Comparison of ENCODE assay signal across 1 cellular context in genomic region chr5:134905246-134905996, GRCh38.
TF ChIP-seq lines count a peak whose summit lies in the region.

No MANE protein-coding gene starts in this region.

TF ChIP-seq in H1, 55 proteins besides CTCF, POLR2A, EP300 and RAD21:
- TF ChIP-seq PHF8 (conservative IDR thresholded peaks at IDR 0.05; ENCODE audit: low read depth, low read length) (peak; percentile 83), TAF7 (optimal IDR thresholded peaks at IDR 0.05; ENCODE audit: borderline replicate concordance, low read depth, low read length) (no peak), CEBPB (IDR thresholded peaks at IDR 0.05; ENCODE audit: low read depth, low read length) (no peak), ASH2L (IDR thresholded peaks at IDR 0.05; ENCODE audit: low read length) (peak; percentile 48), EZH2 (IDR thresholded peaks at IDR 0.05; ENCODE audit: low read depth, low read length, severe bottlenecking) (peak; percentile 18), POLR2AphosphoS5 (IDR thresholded peaks at IDR 0.05; ENCODE audit: low read depth, low read length) (no peak; the same call in 1 of the 2 replicates), E2F6 (IDR thresholded peaks at IDR 0.05) (0 out of 2 replicates have a peak, but pooled peaks have one; percentile 25), KDM4A (IDR thresholded peaks at IDR 0.05; ENCODE audit: low read depth, low read length, severe bottlenecking) (peak; percentile 56), HDAC2 (IDR thresholded peaks at IDR 0.05; ENCODE audit: borderline replicate concordance in 1 of 2, low read depth in 2 of 2, low read length in 2 of 2) (0 out of 4 replicates have a peak, but pooled peaks of 1 of the 2 experiments have one; percentile 11), SIRT6 (IDR thresholded peaks at IDR 0.05; ENCODE audit: low read length) (no peak), SP1 (IDR thresholded peaks at IDR 0.05; ENCODE audit: low read depth, low read length) (0 out of 2 replicates have a peak, but pooled peaks have one; percentile 37)
- TF ChIP-seq, protein P1, sequence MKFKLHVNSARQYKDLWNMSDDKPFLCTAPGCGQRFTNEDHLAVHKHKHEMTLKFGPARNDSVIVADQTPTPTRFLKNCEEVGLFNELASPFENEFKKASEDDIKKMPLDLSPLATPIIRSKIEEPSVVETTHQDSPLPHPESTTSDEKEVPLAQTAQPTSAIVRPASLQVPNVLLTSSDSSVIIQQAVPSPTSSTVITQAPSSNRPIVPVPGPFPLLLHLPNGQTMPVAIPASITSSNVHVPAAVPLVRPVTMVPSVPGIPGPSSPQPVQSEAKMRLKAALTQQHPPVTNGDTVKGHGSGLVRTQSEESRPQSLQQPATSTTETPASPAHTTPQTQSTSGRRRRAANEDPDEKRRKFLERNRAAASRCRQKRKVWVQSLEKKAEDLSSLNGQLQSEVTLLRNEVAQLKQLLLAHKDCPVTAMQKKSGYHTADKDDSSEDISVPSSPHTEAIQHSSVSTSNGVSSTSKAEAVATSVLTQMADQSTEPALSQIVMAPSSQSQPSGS (IDR thresholded peaks at IDR 0.05; ENCODE audit: low read length): no peak
